Comparison of ENCODE assay signal across 14 cellular contexts in the genomic region with DNA sequence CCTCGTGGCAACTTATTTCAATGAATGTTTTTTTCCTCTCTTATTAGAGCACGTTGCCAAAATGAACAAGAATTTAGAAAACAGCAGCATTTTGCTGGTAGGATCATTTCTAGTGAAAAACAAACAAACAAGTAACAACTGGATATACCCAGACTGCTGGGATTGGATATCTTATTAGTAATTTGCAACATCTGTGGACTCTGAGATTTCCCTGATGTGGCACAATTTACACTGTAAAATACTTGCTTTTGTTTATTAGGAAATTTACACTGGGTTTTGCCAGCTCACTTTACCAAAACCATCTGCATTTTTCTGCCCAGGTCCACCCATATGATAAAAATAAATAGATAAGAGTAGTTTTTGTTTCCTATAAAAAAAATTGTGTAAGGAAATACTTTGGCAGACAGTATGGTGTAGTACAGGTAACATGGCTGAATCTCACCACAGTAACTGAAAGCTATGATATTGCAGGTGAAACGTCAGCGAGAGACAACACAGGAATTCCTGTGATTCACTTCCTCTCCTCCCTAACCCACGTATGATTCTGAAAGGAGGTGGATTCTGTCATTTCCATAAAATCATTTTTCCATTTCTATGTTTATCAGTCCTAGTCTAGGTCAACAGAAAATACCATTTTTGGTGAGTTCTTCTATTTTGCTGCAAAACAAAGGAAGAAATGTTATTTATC.
"Had no signal": no experiment of that assay in that cellular context is flagged by ENCODE, and none has a peak within 500 bp of the region (broad histone marks: within the 10 kb centered on the region; RNA-seq: fewer than 3 reads in every experiment).

No MANE protein-coding gene starts in this region.

- H3K4me1 ChIP-seq: adrenal gland, esophagus squamous epithelium, suprapubic skin had no signal

- H3K36me3 ChIP-seq: adrenal gland, esophagus squamous epithelium, heart left ventricle, left ventricle myocardium inferior, ovary, suprapubic skin had no signal

- ATAC-seq: activated T-helper 17 cell treated with anti-CD3 and anti-CD28 coated beads, Interleukin-2, amount 50 U/mL, for 72 hours; heart left ventricle; stimulated activated naive CD8-positive, alpha-beta T cell treated with anti-CD3 and anti-CD28 coated beads, Interleukin-15, Interleukin-2, amounts not matched to agents 100 U/mL and 50 U/mL, for 24 hours had no signal

- H3K9me3 ChIP-seq: adrenal gland, esophagus squamous epithelium, heart left ventricle, left ventricle myocardium inferior, ovary, suprapubic skin had no signal

- H3K4me3 ChIP-seq: adrenal gland, esophagus squamous epithelium, heart left ventricle, left ventricle myocardium inferior, ovary, suprapubic skin had no signal

- H3K27ac ChIP-seq: adrenal gland, esophagus squamous epithelium, heart left ventricle, left ventricle myocardium inferior, ovary, suprapubic skin had no signal

- H3K27me3 ChIP-seq: adrenal gland, esophagus squamous epithelium, heart left ventricle, ovary, suprapubic skin had no signal

- DNase-seq: activated CD4-positive, alpha-beta T cell treated with anti-CD3 and anti-CD28 coated beads, Interleukin-2, amount 50 U/mL, for 1 hour; activated naive CD4-positive, alpha-beta T cell treated with anti-CD3 and anti-CD28 coated beads, Interleukin-2, amount 50 U/mL, for 16 hours; activated T-cell treated with anti-CD3 and anti-CD28 coated beads for 4 hours; adrenal gland; esophagus squamous epithelium; heart left ventricle; islet precursor cell; left ventricle myocardium inferior; nephron progenitor cell; ovary; stimulated activated CD4-positive, alpha-beta T cell treated with anti-CD3 and anti-CD28 coated beads, Interleukin-2, amount 100 ng/mL, for 48 hours; stimulated activated naive CD8-positive, alpha-beta T cell treated with anti-CD3 and anti-CD28 coated beads, Interleukin-15, Interleukin-2, amounts not matched to agents 100 U/mL and 50 U/mL, for 24 hours had no signal
